Comparison of ENCODE assay signal across 8 cellular contexts in the genomic region with DNA sequence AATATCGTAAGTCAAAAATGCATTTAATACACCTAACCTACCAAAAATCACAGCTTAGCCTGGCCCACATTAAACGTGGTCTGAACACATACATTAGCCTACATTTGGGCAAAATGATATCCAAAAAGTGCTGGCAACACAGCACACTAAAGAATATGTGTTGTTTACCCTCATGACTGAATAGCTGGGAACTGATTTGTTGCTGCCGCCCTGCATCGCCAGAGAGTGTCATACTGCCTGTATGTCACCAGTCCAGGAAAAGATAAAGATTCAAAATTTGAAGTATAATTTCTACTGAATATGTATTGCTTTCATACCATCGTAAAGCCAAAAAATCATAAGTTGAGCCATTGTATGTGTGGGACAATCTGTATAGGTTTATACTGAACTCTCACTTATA.
"Had no signal": no experiment of that assay in that cellular context is flagged by ENCODE, and none has a peak within 500 bp of the region (broad histone marks: within the 10 kb centered on the region; RNA-seq: fewer than 3 reads in every experiment).

No MANE protein-coding gene starts in this region.

- ATAC-seq: HCT116 had no signal

- H3K4me3 ChIP-seq: GM23248, HAP-1 had no signal

- H3K36me3 ChIP-seq: HAP-1 had no signal

- DNase-seq: GM23248, GOT3, H7, HFFc6, IMR-90 had no signal

- H3K9me3 ChIP-seq: HAP-1 had no signal

- H3K27ac ChIP-seq: GM23248, HL-60 had no signal
